29 cellular contexts compared by ENCODE assay signal in the genomic region with DNA sequence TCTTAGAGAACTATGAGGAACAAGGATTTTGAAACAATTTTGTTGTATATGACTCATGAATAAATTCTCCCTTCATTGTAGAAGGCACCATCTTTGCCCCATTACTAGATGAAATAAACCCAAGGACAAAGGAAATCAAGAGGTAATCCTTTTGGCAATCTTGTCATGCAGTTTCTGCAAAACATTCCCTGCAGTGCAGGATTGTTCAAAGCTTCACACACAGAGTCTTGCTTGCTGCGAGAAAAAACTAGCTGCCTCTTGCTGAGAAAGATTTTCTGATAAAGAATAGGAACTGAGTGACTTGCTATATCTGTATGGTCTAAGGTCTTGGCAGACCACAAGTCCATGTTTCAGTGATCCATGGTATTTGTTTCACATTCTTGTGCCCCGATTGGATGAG.
DNase-seq lines count a peak whose midpoint lies in the region; ATAC-seq and TF ChIP-seq lines count a peak whose summit lies in the region.
"Had no signal": no experiment of that assay in that cellular context is flagged by ENCODE, and none has a peak within 500 bp of the region (broad histone marks: within the 10 kb centered on the region; RNA-seq: fewer than 3 reads in every experiment).

No MANE protein-coding gene starts in this region.

- POLR2A ChIA-PET in HEK293T (lab: Yijun Ruan, JAX) = no interaction called here

- no peak for TF ChIP-seq CTCF in brain microvascular endothelial cell (IDR thresholded peaks at IDR 0.05; ENCODE audit: low read depth, low read length, missing control alignments)
- TF ChIP-seq CTCF in osteoblast (IDR thresholded peaks at IDR 0.05; ENCODE audit: extremely low read depth, low read depth, low read length) = no peak

- ATAC-seq in HG02973 (IDR thresholded peaks at IDR 0.05; ENCODE audit: unreplicated experiment) = no peak
- ATAC-seq: gastrocnemius medialis, left colon, sciatic nerve had no signal

- in situ Hi-C loops in brain microvascular endothelial cell (cut with HindIII; ENCODE audit: low pct_ligation_motif_present, low sequenced_read_pairs) = no loop called here

- CTCF ChIA-PET in HEK293T (lab: Yijun Ruan, JAX) = no interaction called here

- H3K27me3 ChIP-seq in ACC112 (ENCODE audit: insufficient read depth, low read length) (no peaks in the 10 kb centered on the region), brain microvascular endothelial cell (replicated peaks) (no peaks in the 10 kb centered on the region), osteoblast (ENCODE audit: insufficient read depth, low read length) (no peaks in the 10 kb centered on the region)
- H3K27me3 ChIP-seq: ascending aorta, esophagus muscularis mucosa, gastrocnemius medialis, hepatocyte, neutrophil, tibial artery, vagina had no signal

- no peaks in the 10 kb centered on the region for H4K20me1 ChIP-seq in osteoblast (ENCODE audit: insufficient read depth, low read length)

- H2AFZ ChIP-seq in ACC112 (ENCODE audit: low read length, unreplicated experiment) (peak overlapping the region; percentile 46), osteoblast (ENCODE audit: low read length) (no peak overlapping the region)
- H2AFZ ChIP-seq: hepatocyte had no signal

- H3K4me1 ChIP-seq in ACC112 (ENCODE audit: control insufficient read depth, insufficient read depth, low read length, unreplicated experiment) (no peaks in the 10 kb centered on the region), osteoblast (ENCODE audit: insufficient read depth, low read length) (no peaks in the 10 kb centered on the region)
- H3K4me1 ChIP-seq: ascending aorta, esophagus muscularis mucosa, gastrocnemius medialis, tibial artery, vagina had no signal

- DNase-seq in NCI-H460 (ENCODE audit: extremely low read depth, low read depth) (peak; percentile 11), brain microvascular endothelial cell (peak; percentile 0), iPS-NIHi11 (ENCODE audit: low spot score) (peak; percentile 4), osteoblast (ENCODE audit: insufficient read length, low spot score, missing footprints) (no peak), NCI-H1092 treated with DMSO at 0.1 percent for 48 hours (lab: John Stamatoyannopoulos, UW) (no peak), HEK293T (ENCODE audit: extremely low spot score) (no peak)
- DNase-seq: activated CD4-positive, alpha-beta T cell treated with anti-CD3 and anti-CD28 coated beads, Interleukin-2, amount 50 U/mL, for 1 hour; activated effector memory CD4-positive, alpha-beta T cell treated with Interleukin-2 at 50 U/mL for 16 hours; activated T-cell treated with anti-CD3 and anti-CD28 coated beads, Interleukin-2, amount 50 U/mL, for 1 hour; dermis blood vessel endothelial cell; DMS79; gastrocnemius medialis; GF-D8; left colon; NCI-H146; NCI-H345; NCI-H748 treated with DMSO at 0.1 percent for 48 hours; stimulated activated CD4-positive, alpha-beta T cell treated with anti-CD3 and anti-CD28 coated beads, Interleukin-4, amount 100 ng/mL, for 1 hour; SW 1271; tibial artery had no signal

- H3K36me3 ChIP-seq in ACC112 (ENCODE audit: insufficient read depth, low read length) (no peaks in the 10 kb centered on the region), brain microvascular endothelial cell (replicated peaks) (no peaks in the 10 kb centered on the region), osteoblast (ENCODE audit: insufficient read depth, low read length) (no peaks in the 10 kb centered on the region)
- H3K36me3 ChIP-seq: ascending aorta, esophagus muscularis mucosa, gastrocnemius medialis, HAP-1, neutrophil, tibial artery, vagina had no signal

- H3K79me2 ChIP-seq in ACC112 (ENCODE audit: control insufficient read depth, insufficient read depth, low read length, unreplicated experiment) = no peaks in the 10 kb centered on the region
- no peaks in the 10 kb centered on the region for H3K79me2 ChIP-seq in osteoblast (ENCODE audit: insufficient read depth, low read length)
- H3K79me2 ChIP-seq: hepatocyte had no signal

- H3K9me3 ChIP-seq in osteoblast (ENCODE audit: low read depth, low read length) = no peaks in the 10 kb centered on the region
- H3K9me3 ChIP-seq: ascending aorta, esophagus muscularis mucosa, gastrocnemius medialis, HAP-1, neutrophil, tibial artery, vagina had no signal

- H3K4me3 ChIP-seq in ACC112 (ENCODE audit: low read depth, low read length) (no peak overlapping the region), brain microvascular endothelial cell (ENCODE audit: low read depth, low read length) (no peak overlapping the region), osteoblast (ENCODE audit: insufficient read depth, low read length) (no peak overlapping the region)
- H3K4me3 ChIP-seq: ascending aorta, esophagus muscularis mucosa, gastrocnemius medialis, HAP-1, hepatocyte, tibial artery, vagina had no signal

- no peak overlapping the region for H3K4me2 ChIP-seq in osteoblast (ENCODE audit: insufficient read depth, low read length)
- H3K4me2 ChIP-seq: hepatocyte had no signal

- no peak overlapping the region for H3K27ac ChIP-seq in ACC112 (ENCODE audit: low read depth, low read length)
- H3K27ac ChIP-seq in brain microvascular endothelial cell = no peak overlapping the region
- H3K27ac ChIP-seq in osteoblast (ENCODE audit: low read depth, low read length) = no peak overlapping the region
- H3K27ac ChIP-seq: ascending aorta, esophagus muscularis mucosa, gastrocnemius medialis, hepatocyte, neutrophil, tibial artery, vagina had no signal

TF ChIP-seq in HEK293T, 16 proteins besides CTCF, POLR2A, EP300 and RAD21:
- TF ChIP-seq ZNF384 (IDR thresholded peaks at IDR 0.05) = no peak
- TF ChIP-seq SUZ12 (IDR thresholded peaks at IDR 0.05) = no peak
TF ChIP-seq in HEK293T: peak in this region for 0.

Comparison
In these comparisons a context has a peak if more than half of its experiments do, and no peak if none do; other contexts are left out.
1. DNase-seq: peak in NCI-H460 (single experiment), brain microvascular endothelial cell (single experiment) and iPS-NIHi11 (single experiment); none in osteoblast (single experiment), NCI-H1092 treated with DMSO at 0.1 percent for 48 hours (single experiment) and HEK293T (single experiment).